In genomic region chr15:33934396-33934795, GRCh38 we compare ENCODE assay signal across 1 cellular context.
TF ChIP-seq lines count a peak whose summit lies in the region.

No MANE protein-coding gene starts in this region.

TF ChIP-seq in A549, 52 proteins besides CTCF, POLR2A, EP300 and RAD21 (continued from another document):
- no peak for TF ChIP-seq NPAS2 (CRISPR knock-in tag; IDR thresholded peaks at IDR 0.05; ENCODE audit: borderline replicate concordance)
